ENCODE assay signal across 12 cellular contexts in the genomic region with DNA sequence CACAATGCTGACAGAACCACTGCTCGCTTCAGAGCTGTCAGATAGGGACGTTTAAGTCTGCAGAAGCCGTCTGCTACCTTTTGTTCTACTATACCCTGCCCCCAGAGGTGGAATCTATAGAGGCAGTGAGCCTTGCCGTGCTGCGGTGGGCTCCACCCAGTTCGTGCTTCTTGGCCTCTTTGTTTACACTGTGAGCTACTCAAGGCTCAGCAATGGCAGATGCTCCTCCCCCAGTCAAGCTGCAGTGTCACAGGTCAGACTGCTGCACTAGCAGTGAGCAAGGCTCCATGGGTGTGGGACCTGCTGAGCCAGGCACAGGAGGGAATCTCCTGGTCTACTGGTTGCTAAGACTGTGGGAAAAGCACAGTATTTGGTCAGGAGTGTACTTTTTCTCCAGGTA.
DNase-seq lines count a peak whose midpoint lies in the region; ATAC-seq and TF ChIP-seq lines count a peak whose summit lies in the region.
"Had no signal": no experiment of that assay in that cellular context is flagged by ENCODE, and none has a peak within 500 bp of the region (broad histone marks: within the 10 kb centered on the region; RNA-seq: fewer than 3 reads in every experiment).

No MANE protein-coding gene starts in this region.

- H3K4me3 ChIP-seq in WERI-Rb-1 (ENCODE audit: low read depth, low read length) (no peak overlapping the region), tibial artery (no peak overlapping the region)

- H3K27ac ChIP-seq in WERI-Rb-1 (no peak overlapping the region), tibial artery (no peak overlapping the region)

- peaks cover 0 to 3% (median 0%) of the 10 kb centered on the region in 4 donors for H3K4me1 ChIP-seq in tibial artery

- intact Hi-C loops in tibial artery (cut with DNase I; ENCODE audit: low total_unique reads): no loop called here

- no peaks in the 10 kb centered on the region for H3K9me3 ChIP-seq in WERI-Rb-1 (ENCODE audit: severe bottlenecking)
- no peaks in the 10 kb centered on the region for H3K9me3 ChIP-seq in tibial artery

- no peak for ATAC-seq in GM21381 (IDR thresholded peaks at IDR 0.05; ENCODE audit: unreplicated experiment)
- ATAC-seq: activated T-cell treated with anti-CD3 and anti-CD28 coated beads, Interleukin-2, amount 50 U/mL, for 4 hours; T-helper 17 cell had no signal

- H3K27me3 ChIP-seq in WERI-Rb-1 (ENCODE audit: insufficient read depth, low read depth, severe bottlenecking): no peaks in the 10 kb centered on the region
- H3K27me3 ChIP-seq in tibial artery: no peaks in the 10 kb centered on the region

- H3K36me3 ChIP-seq in WERI-Rb-1 (no peaks in the 10 kb centered on the region), tibial artery (no peaks in the 10 kb centered on the region)

- TF ChIP-seq CTCF in WERI-Rb-1 (IDR thresholded peaks at IDR 0.05; ENCODE audit: low read depth, low read length): no peak
- TF ChIP-seq CTCF in tibial artery (IDR thresholded peaks at IDR 0.05): no peak

- peak; percentile 94 for DNase-seq in ELF-1 (ENCODE audit: low read depth, low spot score)
- DNase-seq in NCI-H187 (lab: John Stamatoyannopoulos, UW): peak; percentile 67 to 75
- peak; percentile 36 for DNase-seq in WERI-Rb-1
- peak; percentile 62 for DNase-seq in kidney tubule cell (ENCODE audit: low spot score)
- DNase-seq in medulla oblongata (ENCODE audit: extremely low spot score): no peak
- no peak for DNase-seq in tibial artery
- DNase-seq in NCI-H226: no peak
- DNase-seq: activated T-cell treated with anti-CD3 and anti-CD28 coated beads, Interleukin-2, amount 50 U/mL, for 4 hours; cortex of kidney; DND-41; T-helper 17 cell had no signal

Comparison
In these comparisons a context has a peak if more than half of its experiments do, and no peak if none do; other contexts are left out.
1. DNase-seq: peak in ELF-1 (single experiment), NCI-H187 (2 of 2), WERI-Rb-1 (single experiment) and kidney tubule cell (single experiment); none in medulla oblongata (single experiment), tibial artery (0 of 2) and NCI-H226 (single experiment).